ENCODE assay signal across 1 cellular context in the genomic region with DNA sequence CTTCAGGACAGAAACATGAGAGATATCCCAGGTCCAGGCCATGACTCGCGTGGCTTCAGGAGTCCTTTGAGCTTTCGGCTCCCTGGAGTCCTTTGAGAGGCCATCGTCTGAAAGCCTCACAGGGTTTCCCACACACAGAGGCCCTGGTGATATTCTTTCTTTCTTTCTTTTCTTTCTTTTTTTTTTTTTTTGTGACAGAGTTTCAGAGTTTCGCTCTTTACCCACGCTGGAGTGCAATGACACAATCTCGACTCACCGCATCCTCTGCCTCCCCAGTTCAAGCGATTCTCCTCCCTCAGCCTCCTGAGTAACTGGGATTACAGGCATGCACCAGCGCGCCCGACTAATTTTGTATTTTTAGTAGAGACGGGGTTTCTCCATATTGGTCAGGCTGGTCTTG.
TF ChIP-seq lines count a peak whose summit lies in the region.

No MANE protein-coding gene starts in this region.

TF ChIP-seq in IMR-90, 13 proteins besides CTCF, POLR2A, EP300 and RAD21:
- TF ChIP-seq RFX5 (IDR thresholded peaks at IDR 0.05; ENCODE audit: low read depth, low read length) (no peak), CHD1 (IDR thresholded peaks at IDR 0.05; ENCODE audit: low read depth, low read length) (no peak), RCOR1 (IDR thresholded peaks at IDR 0.05; ENCODE audit: insufficient replicate concordance, low read length) (no peak), FOS (IDR thresholded peaks at IDR 0.05; ENCODE audit: low read depth, low read length) (no peak), BHLHE40 (IDR thresholded peaks at IDR 0.05; ENCODE audit: low read depth, low read length) (no peak), NFE2L2 (IDR thresholded peaks at IDR 0.05; ENCODE audit: low read depth, low read length) (no peak), SMC3 (IDR thresholded peaks at IDR 0.05; ENCODE audit: low read depth, low read length) (no peak), MAFK (IDR thresholded peaks at IDR 0.05; ENCODE audit: low read depth, low read length) (no peak), MXI1 (IDR thresholded peaks at IDR 0.05; ENCODE audit: borderline replicate concordance, low read depth, low read length) (no peak), ELK1 (IDR thresholded peaks at IDR 0.05; ENCODE audit: borderline replicate concordance, low read depth, low read length) (no peak), CEBPB (IDR thresholded peaks at IDR 0.05; ENCODE audit: low read depth, low read length) (no peak), MAZ (IDR thresholded peaks at IDR 0.05; ENCODE audit: borderline replicate concordance, low read depth, low read length) (no peak)
- TF ChIP-seq, protein P1, sequence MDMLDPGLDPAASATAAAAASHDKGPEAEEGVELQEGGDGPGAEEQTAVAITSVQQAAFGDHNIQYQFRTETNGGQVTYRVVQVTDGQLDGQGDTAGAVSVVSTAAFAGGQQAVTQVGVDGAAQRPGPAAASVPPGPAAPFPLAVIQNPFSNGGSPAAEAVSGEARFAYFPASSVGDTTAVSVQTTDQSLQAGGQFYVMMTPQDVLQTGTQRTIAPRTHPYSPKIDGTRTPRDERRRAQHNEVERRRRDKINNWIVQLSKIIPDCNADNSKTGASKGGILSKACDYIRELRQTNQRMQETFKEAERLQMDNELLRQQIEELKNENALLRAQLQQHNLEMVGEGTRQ (IDR thresholded peaks at IDR 0.05; ENCODE audit: low read depth, low read length), result no peak
